In genomic region chr11:16607675-16608644, GRCh38 we compare ENCODE assay signal across 8 cellular contexts.
A peak's percentile ranks its signal among the peaks of the same experiment; 100 is the strongest.
DNase-seq lines count a peak whose midpoint lies in the region; TF ChIP-seq lines count a peak whose summit lies in the region.

No MANE protein-coding gene starts in this region.

- no peaks in the 10 kb centered on the region for H3K36me3 Mint-ChIP-seq in osteocyte (ENCODE audit: unreplicated experiment)
- H3K36me3 Mint-ChIP-seq in CD14-positive monocyte = peaks cover 7 to 15% of the 10 kb centered on the region in 2 donors

- H3K4me1 ChIP-seq in skeletal muscle satellite cell (ENCODE audit: control insufficient read depth, insufficient read depth, low read length) = peaks cover 15% of the 10 kb centered on the region

- H3K27me3 Mint-ChIP-seq in osteocyte (ENCODE audit: unreplicated experiment) = peaks cover 16% of the 10 kb centered on the region
- peaks cover 19 to 36% (median 19%) of the 10 kb centered on the region in 3 donors for H3K27me3 Mint-ChIP-seq in CD14-positive monocyte (ENCODE audit: low read depth in 3 of 3)

- no peak for TF ChIP-seq CTCF in osteocyte (IDR thresholded peaks at IDR 0.05)
- no peak for TF ChIP-seq CTCF in CD14-positive monocyte (IDR thresholded peaks at IDR 0.05)

- no peaks in the 10 kb centered on the region for H3K9me3 Mint-ChIP-seq in osteocyte (ENCODE audit: unreplicated experiment)
- peaks cover 0 to 40% (median 21%) of the 10 kb centered on the region in 7 donors for H3K9me3 Mint-ChIP-seq in CD14-positive monocyte

- intact Hi-C loops in CD14-positive monocyte (cut with micrococcal nuclease) = loop anchor here in 1 of 2 donors (5.0 kb wide), 1 partner anchor 956 kb away; no protein-coding TSS in a partner anchor

- H3K36me3 ChIP-seq in skeletal muscle satellite cell (ENCODE audit: insufficient read depth, low read length) = no peaks in the 10 kb centered on the region

- peak overlapping the region; percentile 81 for H3K9ac ChIP-seq in skeletal muscle satellite cell (ENCODE audit: low read depth, low read length)

- no peaks in the 10 kb centered on the region for H3K9me3 ChIP-seq in skeletal muscle satellite cell (replicated peaks; ENCODE audit: low read length)

- H3K4me2 ChIP-seq in skeletal muscle satellite cell (ENCODE audit: low read length) = peak overlapping the region; percentile 99

- DNase-seq in DMS53 (lab: John Stamatoyannopoulos, UW) (peak; percentile 43), DMS53 treated with DMSO at 0.1 percent for 48 hours (lab: John Stamatoyannopoulos, UW; ENCODE audit: unreplicated experiment) (no peak), amniotic epithelial cell (ENCODE audit: low read depth) (peak; percentile 58), hippocampal formation (lab: John Stamatoyannopoulos, UW) (peak; percentile 47 to 50), osteocyte (ENCODE audit: extremely low spot score, unreplicated experiment) (no peak), CD14-positive monocyte (ENCODE audit: low spot score) (no peak), GDM1 (lab: John Stamatoyannopoulos, UW) (no peak)

- peaks cover 18% of the 10 kb centered on the region for H3K27me3 ChIP-seq in skeletal muscle satellite cell (ENCODE audit: control insufficient read depth, insufficient read depth, low read length)

- H3K4me3 Mint-ChIP-seq in osteocyte (ENCODE audit: unreplicated experiment) (no peak overlapping the region), CD14-positive monocyte (no peak overlapping the region)

- H3K4me1 Mint-ChIP-seq in osteocyte (ENCODE audit: unreplicated experiment) (peaks cover 31% of the 10 kb centered on the region), CD14-positive monocyte (peaks cover 34% of the 10 kb centered on the region)

- H3K4me3 ChIP-seq in skeletal muscle satellite cell (ENCODE audit: low read length) = peak overlapping the region; percentile 85

- H3K27ac Mint-ChIP-seq in osteocyte (ENCODE audit: unreplicated experiment) (no peak overlapping the region), CD14-positive monocyte (no peak overlapping the region)

Comparison
In these comparisons a context has a peak if more than half of its experiments do, and no peak if none do; other contexts are left out.
1. DNase-seq: peak in DMS53 (single experiment), amniotic epithelial cell (single experiment) and hippocampal formation (2 of 2); none in DMS53 treated with DMSO at 0.1 percent for 48 hours (single experiment), osteocyte (single experiment), CD14-positive monocyte (single experiment) and GDM1 (single experiment).